ENCODE assay signal across 9 cellular contexts in genomic region chr12:100716949-100717732, GRCh38.
DNase-seq lines count a peak whose midpoint lies in the region; ATAC-seq and TF ChIP-seq lines count a peak whose summit lies in the region.
"Had no signal": no experiment of that assay in that cellular context is flagged by ENCODE, and none has a peak within 500 bp of the region (broad histone marks: within the 10 kb centered on the region; RNA-seq: fewer than 3 reads in every experiment).

No MANE protein-coding gene starts in this region.

- TF ChIP-seq CTCF in cardiac fibroblast (IDR thresholded peaks at IDR 0.05; ENCODE audit: low read depth, low read length) (no peak), upper lobe of left lung (IDR thresholded peaks at IDR 0.05) (no peak)

- WGBS in upper lobe of left lung, 2 donors, result 4 to 5% methylated on average over 23 to 65 of the region's 100 CpGs

- no peak overlapping the region for H3K27ac ChIP-seq in upper lobe of left lung

- no peaks in the 10 kb centered on the region for H3K9me3 ChIP-seq in upper lobe of left lung

- no peak for TF ChIP-seq POLR2A in upper lobe of left lung (IDR thresholded peaks at IDR 0.05)

- H3K36me3 ChIP-seq in upper lobe of left lung, result no peaks in the 10 kb centered on the region

- peaks cover 3 to 17% (median 4%) of the 10 kb centered on the region in 4 donors for H3K4me1 ChIP-seq in upper lobe of left lung

- TF ChIP-seq EP300 in upper lobe of left lung (IDR thresholded peaks at IDR 0.05), result no peak

- ATAC-seq in left lobe of liver (peak; percentile 52), upper lobe of left lung (ENCODE audit: low FRiP score in 2 of 2) (peak in 1 of 2 donors; percentile 56), GM18909 (IDR thresholded peaks at IDR 0.05; ENCODE audit: poor library complexity, unreplicated experiment) (no peak)

- DNase-seq in NOMO-1 treated with DMSO at 0.1 percent for 48 hours (lab: John Stamatoyannopoulos, UW; ENCODE audit: unreplicated experiment) (peak; percentile 5), NOMO-1 treated with dmso at 0.1 percent for 144 hours (lab: John Stamatoyannopoulos, UW; ENCODE audit: unreplicated experiment) (no peak), cardiac fibroblast (ENCODE audit: low read depth in 2 of 2) (peak; percentile 18 to 26), left lobe of liver (ENCODE audit: low spot score) (no peak), upper lobe of left lung (peak in 1 of 2 donors; percentile 78), Ammon's horn (ENCODE audit: low spot score) (no peak)
- no peak for DNase-seq in stimulated activated CD4-positive, alpha-beta T cell treated with anti-CD3 and anti-CD28 coated beads, Interleukin-4, amount 100 ng/mL, for 1 hour
- DNase-seq: SHP77 treated with DMSO at 0.1 percent for 48 hours had no signal

- peaks cover 0 to 14% (median 3%) of the 10 kb centered on the region in 4 donors for H3K27me3 ChIP-seq in upper lobe of left lung

- H3K4me3 ChIP-seq in cardiac fibroblast (replicated peaks in 1 of 2; ENCODE audit: low read depth in 2 of 2, low read length in 2 of 2) (peak overlapping the region; percentile 39 to 55), upper lobe of left lung (peak overlapping the region in 3 of 4 donors; percentile 20 to 30 (median 27))

Comparison
In these comparisons a context has a peak if more than half of its experiments do, and no peak if none do; other contexts are left out.
1. DNase-seq: peak in NOMO-1 treated with DMSO at 0.1 percent for 48 hours (single experiment) and cardiac fibroblast (2 of 2); none in NOMO-1 treated with dmso at 0.1 percent for 144 hours (single experiment), left lobe of liver (single experiment), stimulated activated CD4-positive, alpha-beta T cell treated with anti-CD3 and anti-CD28 coated beads, Interleukin-4, amount 100 ng/mL, for 1 hour (single experiment) and Ammon's horn (single experiment).